In the genomic region with DNA sequence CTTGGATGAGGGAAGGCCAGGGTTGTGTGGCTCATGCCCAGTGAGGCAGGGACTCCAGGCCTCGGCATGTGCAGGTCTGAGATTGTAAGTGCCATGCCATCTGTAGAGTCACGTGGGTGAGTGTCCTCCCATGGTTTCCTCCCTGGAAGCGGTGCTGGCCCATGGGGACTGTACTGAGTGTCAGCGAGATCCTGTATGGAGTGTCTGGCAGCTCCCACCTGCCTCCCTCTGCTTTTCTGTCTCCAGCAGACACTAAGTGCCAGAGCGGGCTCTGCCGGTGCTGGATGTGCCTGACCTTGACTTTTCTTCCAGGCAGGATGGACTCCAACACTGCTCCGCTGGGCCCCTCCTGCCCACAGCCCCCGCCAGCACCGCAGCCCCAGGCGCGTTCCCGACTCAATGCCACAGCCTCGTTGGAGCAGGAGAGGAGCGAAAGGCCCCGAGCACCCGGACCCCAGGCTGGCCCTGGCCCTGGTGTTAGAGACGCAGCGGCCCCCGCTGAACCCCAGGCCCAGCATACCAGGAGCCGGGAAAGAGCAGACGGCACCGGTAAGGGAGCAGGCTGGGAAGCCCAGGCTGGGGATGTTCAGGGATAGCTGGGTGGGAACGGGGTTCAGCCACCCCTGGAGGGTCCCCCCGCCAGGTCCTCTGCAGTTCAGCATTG, we compare ENCODE assay signal across 19 cellular contexts. TPM values are rescaled to one million over a fixed set of nuclear protein-coding genes. Genes with fewer than 3 reads are reported as not detected.
A peak's percentile ranks its signal among the peaks of the same experiment; 100 is the strongest.
DNase-seq lines count a peak whose midpoint lies in the region; ATAC-seq and TF ChIP-seq lines count a peak whose summit lies in the region.
"Had no signal": no experiment of that assay in that cellular context is flagged by ENCODE, and none has a peak within 500 bp of the region (broad histone marks: within the 10 kb centered on the region; RNA-seq: fewer than 3 reads in every experiment).

No MANE protein-coding gene starts in this region.

- H3K27me3 ChIP-seq in BE2C (no peaks in the 10 kb centered on the region), heart right ventricle (no peaks in the 10 kb centered on the region), prostate gland (replicated peaks; ENCODE audit: insufficient read depth) (no peaks in the 10 kb centered on the region)

- H3K27ac ChIP-seq in heart right ventricle, result peak overlapping the region; percentile 50 to 86 (median 78)
- peak overlapping the region; percentile 43 to 50 for H3K27ac ChIP-seq in prostate gland
- H3K27ac ChIP-seq: A549 had no signal

- ATAC-seq in heart right ventricle (peak; percentile 50 to 77 (median 62)), HG03342 (IDR thresholded peaks at IDR 0.05; ENCODE audit: unreplicated experiment) (no peak)
- ATAC-seq: A549; naive thymus-derived CD8-positive, alpha-beta T cell; T-cell had no signal

- H3K27ac Mint-ChIP-seq in MCF 10A (ENCODE audit: low read depth, unreplicated experiment), result no peak overlapping the region
- H3K27ac Mint-ChIP-seq: activated B cell treated with CpG ODN at 0.5 μM for 24 hours; CD4-positive, alpha-beta T cell; naive thymus-derived CD8-positive, alpha-beta T cell; T-cell had no signal

- TF ChIP-seq CTCF in BE2C (IDR thresholded peaks at IDR 0.05; ENCODE audit: low read depth, low read length), result no peak
- no peak for TF ChIP-seq CTCF in heart right ventricle (IDR thresholded peaks at IDR 0.05)
- no peak for TF ChIP-seq CTCF in prostate gland (IDR thresholded peaks at IDR 0.05)
- no peak for TF ChIP-seq CTCF in MCF 10A (IDR thresholded peaks at IDR 0.05; ENCODE audit: unreplicated experiment)

- POLR2A ChIA-PET in MCF 10A (lab: Yijun Ruan, JAX), result interaction anchor here (0.9 kb wide), 1 partner anchor 121 kb away, joined by 3 read pairs; no protein-coding TSS in a partner anchor

- no peaks in the 10 kb centered on the region for H3K36me3 Mint-ChIP-seq in MCF 10A (ENCODE audit: insufficient read depth, unreplicated experiment)
- H3K36me3 Mint-ChIP-seq: T-cell had no signal

- no peaks in the 10 kb centered on the region for H3K9me3 Mint-ChIP-seq in MCF 10A (ENCODE audit: unreplicated experiment)
- H3K9me3 Mint-ChIP-seq: activated B cell treated with CpG ODN at 0.5 μM for 24 hours; CD4-positive, alpha-beta T cell; naive thymus-derived CD8-positive, alpha-beta T cell; T-cell had no signal

- CTCF ChIA-PET in MCF 10A (lab: Yijun Ruan, JAX), result interaction anchor here (0.8 to 1.7 kb wide), 2 partner anchors 17 to 50 kb away, joined by 3 to 6 read pairs; no protein-coding TSS in a partner anchor

- DNase-seq in BE2C, result peak; percentile 86
- DNase-seq in SK-N-DZ (ENCODE audit: low spot score), result peak; percentile 23
- peak; percentile 37 to 59 for DNase-seq in heart right ventricle
- DNase-seq in prostate gland (ENCODE audit: low spot score), result no peak
- no peak for DNase-seq in MCF 10A (ENCODE audit: unreplicated experiment)
- no peak for DNase-seq in NCI-H146 treated with DMSO at 0.1 percent for 48 hours (lab: John Stamatoyannopoulos, UW; ENCODE audit: unreplicated experiment)
- no peak for DNase-seq in mesenteric fat pad (ENCODE audit: low spot score)
- DNase-seq: activated B cell treated with CpG ODN at 0.5 μM for 24 hours; activated gamma-delta T cell treated with Interleukin-2 at 50 U/mL for 16 hours; CD4-positive, alpha-beta T cell; effector CD4-positive, alpha-beta T cell; EL; naive thymus-derived CD8-positive, alpha-beta T cell; NCI-H2029 treated with DMSO at 0.1 percent for 48 hours; NCI-H82; RPMI8226; T-cell had no signal

- 55 to 56% methylated on average over 24 of the region's 24 CpGs for WGBS in heart right ventricle, 2 donors
- 80% methylated on average over 23 of the region's 24 CpGs for WGBS in prostate gland

- intact Hi-C loops in heart right ventricle (cut with DNase I) (no loop called here), prostate gland (cut with DNase I) (no loop called here), MCF 10A (cut with micrococcal nuclease) (no loop called here)

- H3K4me1 Mint-ChIP-seq in MCF 10A (ENCODE audit: insufficient read depth, unreplicated experiment), result peaks cover 14% of the 10 kb centered on the region

- H3K4me3 Mint-ChIP-seq in MCF 10A (ENCODE audit: unreplicated experiment), result no peak overlapping the region
- H3K4me3 Mint-ChIP-seq: activated B cell treated with CpG ODN at 0.5 μM for 24 hours; CD4-positive, alpha-beta T cell; naive thymus-derived CD8-positive, alpha-beta T cell; T-cell had no signal

- no peaks in the 10 kb centered on the region for H3K27me3 Mint-ChIP-seq in MCF 10A (ENCODE audit: insufficient read depth, unreplicated experiment)
- H3K27me3 Mint-ChIP-seq: activated B cell treated with CpG ODN at 0.5 μM for 24 hours; CD4-positive, alpha-beta T cell; naive thymus-derived CD8-positive, alpha-beta T cell; T-cell had no signal

- no peak for TF ChIP-seq POLR2A in prostate gland (IDR thresholded peaks at IDR 0.05)

- H3K36me3 ChIP-seq in BE2C, result peaks cover 12% of the 10 kb centered on the region
- peaks cover 0 to 30% (median 0%) of the 10 kb centered on the region in 9 donors for H3K36me3 ChIP-seq in heart right ventricle
- H3K36me3 ChIP-seq in prostate gland, result no peaks in the 10 kb centered on the region

- peaks cover 68% of the 10 kb centered on the region for H3K4me1 ChIP-seq in BE2C
- peaks cover 54 to 100% (median 82%) of the 10 kb centered on the region in 9 donors for H3K4me1 ChIP-seq in heart right ventricle
- no peaks in the 10 kb centered on the region for H3K4me1 ChIP-seq in prostate gland (replicated peaks)

- no peaks in the 10 kb centered on the region for H3K9me3 ChIP-seq in BE2C
- H3K9me3 ChIP-seq in heart right ventricle, result no peaks in the 10 kb centered on the region
- H3K9me3 ChIP-seq in prostate gland, result no peaks in the 10 kb centered on the region
- H3K9me3 ChIP-seq: A549 had no signal

- no TSS peak for BruUV-seq in MCF 10A (replicated peaks; lab: Mats Ljungman, UMichigan)

- H3K4me3 ChIP-seq in BE2C (ENCODE audit: low read depth, low read length) (no peak overlapping the region), heart right ventricle (peak overlapping the region in 1 of 10 donors; percentile 7), prostate gland (no peak overlapping the region)
- H3K4me3 ChIP-seq: A549 had no signal

RNA-seq across cellular contexts. Expression of a gene that starts 7.6 kb away (rescaled TPM):
- polyA plus RNA-seq in BE2C (2012; ENCODE audit: insufficient read depth, insufficient read length, low read depth), result 32.8 TPM
- polyA plus RNA-seq in SK-N-DZ (2014; cell fraction: cytosol; rRNA removed), result 8.5 and 8.8 TPM in 2 replicates
- polyA plus RNA-seq in SK-N-DZ (2014; cell fraction: nucleus; rRNA removed), result 9.0 and 11.7 TPM in 2 replicates
- 100 to 1,000 TPM in 3 of 10 donors, 10 to 100 TPM in 7; 53.3 to 119 (median 78.3) TPM for total RNA-seq in heart right ventricle
- 10 to 100 TPM; 35.0 to 58.7 TPM for polyA plus RNA-seq in heart right ventricle
- total RNA-seq in prostate gland, result 100 to 1,000 TPM in 1 of 2 donors, 10 to 100 TPM in 1; 53.4 to 169 TPM
- total RNA-seq in MCF 10A (2022), result 41.7 and 62.4 TPM in 2 replicates
- 97.2 TPM for total RNA-seq in mesenteric fat pad

Comparison
In these comparisons a context has a peak if more than half of its experiments do, and no peak if none do; other contexts are left out.
1. DNase-seq: peak in BE2C (single experiment), SK-N-DZ (single experiment) and heart right ventricle (2 of 2); none in prostate gland (single experiment), MCF 10A (single experiment), NCI-H146 treated with DMSO at 0.1 percent for 48 hours (single experiment) and mesenteric fat pad (single experiment).